In genomic region chr6:160520043-160520904, GRCh38 we compare ENCODE assay signal across 8 cellular contexts.
DNase-seq lines count a peak whose midpoint lies in the region; ATAC-seq and TF ChIP-seq lines count a peak whose summit lies in the region.

No MANE protein-coding gene starts in this region.

- TF ChIP-seq CTCF in colonic mucosa (IDR thresholded peaks at IDR 0.05), result no peak

- H3K4me3 ChIP-seq in colonic mucosa, result peak overlapping the region; percentile 59

- peaks cover 51% of the 10 kb centered on the region for H3K27me3 Mint-ChIP-seq in activated CD4-positive, alpha-beta T cell treated with anti-CD3 and anti-CD28 coated beads, Interleukin-2, amount 10 ng/mL, durations not matched to agents 24 days and 14 days

- peak; percentile 68 for ATAC-seq in HG02870 (IDR thresholded peaks at IDR 0.05; ENCODE audit: unreplicated experiment)
- ATAC-seq in left lobe of liver, result peak; percentile 95

- H3K4me3 Mint-ChIP-seq in activated CD4-positive, alpha-beta T cell treated with anti-CD3 and anti-CD28 coated beads, Interleukin-2, amount 10 ng/mL, durations not matched to agents 24 days and 14 days, result peak overlapping the region; percentile 89

- H3K4me1 ChIP-seq in colonic mucosa, result no peaks in the 10 kb centered on the region

- peaks cover 1% of the 10 kb centered on the region for H3K9me3 Mint-ChIP-seq in activated CD4-positive, alpha-beta T cell treated with anti-CD3 and anti-CD28 coated beads, Interleukin-2, amount 10 ng/mL, durations not matched to agents 24 days and 14 days

- no peaks in the 10 kb centered on the region for H3K36me3 Mint-ChIP-seq in activated CD4-positive, alpha-beta T cell treated with anti-CD3 and anti-CD28 coated beads, Interleukin-2, amount 10 ng/mL, durations not matched to agents 24 days and 14 days (ENCODE audit: low read depth)

- peak; percentile 69 for DNase-seq in NCI-H748 (lab: John Stamatoyannopoulos, UW; ENCODE audit: unreplicated experiment)
- no peak for DNase-seq in NCI-H748 treated with DMSO at 0.1 percent for 48 hours (lab: John Stamatoyannopoulos, UW)
- peak; percentile 12 for DNase-seq in NCI-H2107 (lab: John Stamatoyannopoulos, UW)
- peak; percentile 93 for DNase-seq in activated CD4-positive, alpha-beta T cell treated with anti-CD3 and anti-CD28 coated beads, Interleukin-2, amount 10 ng/mL, durations not matched to agents 24 days and 14 days
- peak; percentile 86 for DNase-seq in colonic mucosa
- peak; percentile 87 for DNase-seq in left lobe of liver (ENCODE audit: low spot score)
- DNase-seq in stimulated activated CD4-positive, alpha-beta T cell treated with anti-CD3 and anti-CD28 coated beads, Interleukin-2, amount 100 ng/mL, for 24 hours, result peak; percentile 84 to 87

- H3K36me3 ChIP-seq in colonic mucosa, result no peaks in the 10 kb centered on the region

- peak overlapping the region; percentile 64 for H3K27ac ChIP-seq in colonic mucosa

- H3K4me1 Mint-ChIP-seq in activated CD4-positive, alpha-beta T cell treated with anti-CD3 and anti-CD28 coated beads, Interleukin-2, amount 10 ng/mL, durations not matched to agents 24 days and 14 days, result peaks cover 28% of the 10 kb centered on the region

- peak overlapping the region; percentile 58 to 70 for H3K9ac ChIP-seq in colonic mucosa (ENCODE audit: low read depth in 2 of 2, low read length in 2 of 2)

- no peaks in the 10 kb centered on the region for H3K9me3 ChIP-seq in colonic mucosa

- no peaks in the 10 kb centered on the region for H3K27me3 ChIP-seq in colonic mucosa

- intact Hi-C loops in activated CD4-positive, alpha-beta T cell treated with anti-CD3 and anti-CD28 coated beads, Interleukin-2, amount 10 ng/mL, durations not matched to agents 24 days and 14 days (cut with micrococcal nuclease), result loop anchor here (1.0 to 5.0 kb wide), 3 partner anchors 14 to 852 kb away; no protein-coding TSS in a partner anchor
- intact Hi-C loops in colonic mucosa (cut with DNase I), result no loop called here

- peak overlapping the region; percentile 88 for H3K27ac Mint-ChIP-seq in activated CD4-positive, alpha-beta T cell treated with anti-CD3 and anti-CD28 coated beads, Interleukin-2, amount 10 ng/mL, durations not matched to agents 24 days and 14 days
